ENCODE assay signal across 9 cellular contexts in genomic region chr14:61542848-61543790, GRCh38.
DNase-seq lines count a peak whose midpoint lies in the region; ATAC-seq, FAIRE-seq and TF ChIP-seq lines count a peak whose summit lies in the region.
"Had no signal": no experiment of that assay in that cellular context is flagged by ENCODE, and none has a peak within 500 bp of the region (broad histone marks: within the 10 kb centered on the region; RNA-seq: fewer than 3 reads in every experiment).

No MANE protein-coding gene starts in this region.

- H3K27ac Mint-ChIP-seq in CD8-positive, alpha-beta T cell = peak overlapping the region; percentile 69
- H3K27ac Mint-ChIP-seq in CD14-positive monocyte = peak overlapping the region in 3 of 7 donors; percentile 4 to 33 (median 13)

- no peaks in the 10 kb centered on the region for H3K27me3 ChIP-seq in CD8-positive, alpha-beta T cell (ENCODE audit: insufficient read depth, low read length)
- no peaks in the 10 kb centered on the region for H3K27me3 ChIP-seq in K562 (ENCODE audit: control insufficient read depth in 2 of 2, insufficient read depth in 2 of 2, low read length in 2 of 2)
- no peaks in the 10 kb centered on the region for H3K27me3 ChIP-seq in sigmoid colon
- H3K27me3 ChIP-seq in effector memory CD4-positive, alpha-beta T cell (replicated peaks; ENCODE audit: control insufficient read depth, insufficient read depth, low read length, poor library complexity, severe bottlenecking) = no peaks in the 10 kb centered on the region
- H3K27me3 ChIP-seq: tibial nerve had no signal

- DNase-seq in CD8-positive, alpha-beta T cell = no peak
- DNase-seq in K562 (ENCODE audit: extremely low read depth in 1 of 4, low spot score in 3 of 4) = no peak
- peak; percentile 49 for DNase-seq in islet precursor cell
- DNase-seq in sigmoid colon = no peak
- no peak for DNase-seq in effector memory CD4-positive, alpha-beta T cell
- DNase-seq in NCI-H226 = no peak
- no peak for DNase-seq in H4 (ENCODE audit: low spot score)
- DNase-seq in CD14-positive monocyte (ENCODE audit: low spot score) = no peak

- no peak overlapping the region for H3K4me3 Mint-ChIP-seq in CD8-positive, alpha-beta T cell
- H3K4me3 Mint-ChIP-seq in CD14-positive monocyte = no peak overlapping the region

- no peaks in the 10 kb centered on the region for H3K4me1 ChIP-seq in CD8-positive, alpha-beta T cell (ENCODE audit: insufficient read depth, low read length)
- H3K4me1 ChIP-seq in K562 (replicated peaks in 1 of 2; ENCODE audit: control insufficient read depth in 2 of 2, insufficient read depth in 2 of 2, low read length in 2 of 2) (no peaks in the 10 kb centered on the region), sigmoid colon (peaks cover 0 to 30% (median 27%) of the 10 kb centered on the region in 4 donors)
- no peaks in the 10 kb centered on the region for H3K4me1 ChIP-seq in effector memory CD4-positive, alpha-beta T cell (ENCODE audit: control insufficient read depth, insufficient read depth, low read length, poor library complexity, severe bottlenecking)

- POLR2A ChIA-PET in CD8-positive, alpha-beta T cell (lab: Charles Lee) = no interaction called here
- POLR2A ChIA-PET in K562 (lab: Yijun Ruan, JAX) = interaction anchor here (0.8 kb wide), 1 partner anchor 1373 kb away, joined by 7 read pairs; no protein-coding TSS in a partner anchor

- no peak for FAIRE-seq in K562 (lab: Jason Lieb, UNC)

- H3K79me2 ChIP-seq in K562 (ENCODE audit: control insufficient read depth, insufficient read depth, low read length) = no peaks in the 10 kb centered on the region

- TF ChIP-seq EP300 in K562 (IDR thresholded peaks at IDR 0.05; ENCODE audit: low read length) (no peak), sigmoid colon (IDR thresholded peaks at IDR 0.05) (no peak)

- intact Hi-C loops in CD8-positive, alpha-beta T cell (cut with DNase I, micrococcal nuclease) = loop anchor here in 1 of 2 experiments (5.0 kb wide), 1 partner anchor 294 kb away; no protein-coding TSS in a partner anchor
- intact Hi-C loops in K562 (cut with micrococcal nuclease) = no loop called here
- intact Hi-C loops in sigmoid colon (cut with DNase I) = no loop called here
- intact Hi-C loops in CD14-positive monocyte (cut with micrococcal nuclease) = no loop called here

- H3K4me2 ChIP-seq in K562 (ENCODE audit: insufficient read depth, low read length) = no peak overlapping the region

- no peak overlapping the region for H2AFZ ChIP-seq in K562 (ENCODE audit: low read depth, low read length)

- H3K4me1 Mint-ChIP-seq in CD8-positive, alpha-beta T cell (ENCODE audit: low read depth) = peaks cover 18% of the 10 kb centered on the region
- H3K4me1 Mint-ChIP-seq in CD14-positive monocyte = peaks cover 3% of the 10 kb centered on the region

- no peak for TF ChIP-seq CTCF in CD8-positive, alpha-beta T cell (IDR thresholded peaks at IDR 0.05)
- TF ChIP-seq CTCF in K562 (IDR thresholded peaks at IDR 0.05 in 2 of 3, conservative IDR thresholded peaks at IDR 0.05 in 1 of 3; ENCODE audit: insufficient read depth in 2 of 3, low read depth in 1 of 3, low read length in 3 of 3) (no peak), sigmoid colon (IDR thresholded peaks at IDR 0.05) (no peak), CD14-positive monocyte (IDR thresholded peaks at IDR 0.05) (no peak)

- H4K20me1 ChIP-seq in K562 (replicated peaks; ENCODE audit: control insufficient read depth, insufficient read depth, low read length) = no peaks in the 10 kb centered on the region

- CTCF ChIA-PET in CD8-positive, alpha-beta T cell (lab: Charles Lee) = interaction anchor here (0.7 kb wide), 1 partner anchor 246 kb away, joined by 3 read pairs; no protein-coding TSS in a partner anchor
- CTCF ChIA-PET in K562 (lab: Yijun Ruan, JAX; ENCODE audit: low intra/inter-chr PET ratio) = no interaction called here

- H3K9me3 Mint-ChIP-seq in CD8-positive, alpha-beta T cell = no peaks in the 10 kb centered on the region
- peaks cover 0 to 2% (median 0%) of the 10 kb centered on the region in 7 donors for H3K9me3 Mint-ChIP-seq in CD14-positive monocyte

- WGBS in K562 (ENCODE audit: insufficient coverage, low coverage, missing lambda C conversion rate) = 50% methylated on average over 8 of the region's 8 CpGs
- WGBS in sigmoid colon, 2 donors = 62 to 73% methylated on average over 8 of the region's 8 CpGs

- H3K9me3 ChIP-seq in CD8-positive, alpha-beta T cell (ENCODE audit: low read length) = no peaks in the 10 kb centered on the region
- H3K9me3 ChIP-seq in K562 (replicated peaks; ENCODE audit: control insufficient read depth, insufficient read depth, low read depth, low read length) = no peaks in the 10 kb centered on the region
- no peaks in the 10 kb centered on the region for H3K9me3 ChIP-seq in sigmoid colon
- no peaks in the 10 kb centered on the region for H3K9me3 ChIP-seq in effector memory CD4-positive, alpha-beta T cell (ENCODE audit: control insufficient read depth, low read length)
- H3K9me3 ChIP-seq: tibial nerve had no signal

- peaks cover 97% of the 10 kb centered on the region for H3K36me3 Mint-ChIP-seq in CD8-positive, alpha-beta T cell
- H3K36me3 Mint-ChIP-seq in CD14-positive monocyte = peaks cover 42 to 43% of the 10 kb centered on the region in 2 donors

- H3K9ac ChIP-seq in K562 (ENCODE audit: insufficient read depth in 1 of 2, low read depth in 2 of 2, low read length in 2 of 2) = no peak overlapping the region

- no peak for ATAC-seq in CD8-positive, alpha-beta T cell
- ATAC-seq in K562 = no peak

- no peaks in the 10 kb centered on the region for H3K27me3 Mint-ChIP-seq in CD8-positive, alpha-beta T cell (ENCODE audit: low read depth)
- H3K27me3 Mint-ChIP-seq in CD14-positive monocyte (ENCODE audit: low read depth in 3 of 3) = peaks cover 0 to 4% (median 0%) of the 10 kb centered on the region in 3 donors

- in situ Hi-C loops in K562 (cut with MboI) = no loop called here

- no peak overlapping the region for H3K27ac ChIP-seq in CD8-positive, alpha-beta T cell (ENCODE audit: low read depth, low read length)
- no peak overlapping the region for H3K27ac ChIP-seq in K562 (ENCODE audit: extremely low read depth, low read depth, low read length)
- peak overlapping the region; percentile 48 to 74 (median 66) for H3K27ac ChIP-seq in sigmoid colon
- no peak overlapping the region for H3K27ac ChIP-seq in effector memory CD4-positive, alpha-beta T cell (ENCODE audit: insufficient read depth, low read length, poor library complexity, severe bottlenecking)

- H3K36me3 ChIP-seq in CD8-positive, alpha-beta T cell (ENCODE audit: insufficient read depth, low read length) = peaks cover 56% of the 10 kb centered on the region
- no peaks in the 10 kb centered on the region for H3K36me3 ChIP-seq in K562 (ENCODE audit: control insufficient read depth, insufficient read depth, low read length)
- no peaks in the 10 kb centered on the region for H3K36me3 ChIP-seq in sigmoid colon
- H3K36me3 ChIP-seq in effector memory CD4-positive, alpha-beta T cell (ENCODE audit: control insufficient read depth, insufficient read depth, low read length) = peaks cover 70% of the 10 kb centered on the region
- H3K36me3 ChIP-seq: tibial nerve had no signal

- no peak for TF ChIP-seq RAD21 in K562 (CRISPR knock-in tag; conservative IDR thresholded peaks at IDR 0.05 in 1 of 2, IDR thresholded peaks at IDR 0.05 in 1 of 2)

- no peak for TF ChIP-seq POLR2A in K562 (conservative IDR thresholded peaks at IDR 0.05)
- TF ChIP-seq POLR2A in sigmoid colon (IDR thresholded peaks at IDR 0.05) = no peak

- no peak overlapping the region for H3K4me3 ChIP-seq in CD8-positive, alpha-beta T cell (ENCODE audit: low read depth, low read length)
- H3K4me3 ChIP-seq in K562 (no peak overlapping the region), sigmoid colon (no peak overlapping the region)
- H3K4me3 ChIP-seq in effector memory CD4-positive, alpha-beta T cell (ENCODE audit: insufficient read depth, low read depth, low read length, poor library complexity, severe bottlenecking) = no peak overlapping the region
- H3K4me3 ChIP-seq: tibial nerve had no signal

- no peaks in the 10 kb centered on the region for H3K9me1 ChIP-seq in K562 (ENCODE audit: control insufficient read depth, insufficient read depth, low read length)

- BruUV-seq in K562 (replicated peaks; lab: Mats Ljungman, UMichigan) = no TSS peak

TF ChIP-seq in K562, 482 proteins besides CTCF, POLR2A, EP300 and RAD21:
- TF ChIP-seq, protein P1, sequence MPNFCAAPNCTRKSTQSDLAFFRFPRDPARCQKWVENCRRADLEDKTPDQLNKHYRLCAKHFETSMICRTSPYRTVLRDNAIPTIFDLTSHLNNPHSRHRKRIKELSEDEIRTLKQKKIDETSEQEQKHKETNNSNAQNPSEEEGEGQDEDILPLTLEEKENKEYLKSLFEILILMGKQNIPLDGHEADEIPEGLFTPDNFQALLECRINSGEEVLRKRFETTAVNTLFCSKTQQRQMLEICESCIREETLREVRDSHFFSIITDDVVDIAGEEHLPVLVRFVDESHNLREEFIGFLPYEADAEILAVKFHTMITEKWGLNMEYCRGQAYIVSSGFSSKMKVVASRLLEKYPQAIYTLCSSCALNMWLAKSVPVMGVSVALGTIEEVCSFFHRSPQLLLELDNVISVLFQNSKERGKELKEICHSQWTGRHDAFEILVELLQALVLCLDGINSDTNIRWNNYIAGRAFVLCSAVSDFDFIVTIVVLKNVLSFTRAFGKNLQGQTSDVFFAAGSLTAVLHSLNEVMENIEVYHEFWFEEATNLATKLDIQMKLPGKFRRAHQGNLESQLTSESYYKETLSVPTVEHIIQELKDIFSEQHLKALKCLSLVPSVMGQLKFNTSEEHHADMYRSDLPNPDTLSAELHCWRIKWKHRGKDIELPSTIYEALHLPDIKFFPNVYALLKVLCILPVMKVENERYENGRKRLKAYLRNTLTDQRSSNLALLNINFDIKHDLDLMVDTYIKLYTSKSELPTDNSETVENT (CRISPR knock-in tag; IDR thresholded peaks at IDR 0.05) = no peak
- TF ChIP-seq KDM4B (IDR thresholded peaks at IDR 0.05; ENCODE audit: borderline replicate concordance in 2 of 2, low read depth in 1 of 2) (no peak), ATF1 (CRISPR knock-in tag; IDR thresholded peaks at IDR 0.05) (no peak), ATF1 (tag; IDR thresholded peaks at IDR 0.05) (no peak), OTX1 (CRISPR knock-in tag; IDR thresholded peaks at IDR 0.05) (no peak), HCFC1 (IDR thresholded peaks at IDR 0.05; ENCODE audit: low read depth, low read length) (no peak), RBM25 (IDR thresholded peaks at IDR 0.05; ENCODE audit: low read depth, low read length, severe bottlenecking) (peak; percentile 61), ZNF217 (CRISPR knock-in tag; IDR thresholded peaks at IDR 0.05) (no peak)

Comparison
In these comparisons a context has a peak if more than half of its experiments do, and no peak if none do; other contexts are left out.
1. H3K27ac ChIP-seq: peak in sigmoid colon (4 of 4); none in CD8-positive, alpha-beta T cell (single experiment), K562 (single experiment) and effector memory CD4-positive, alpha-beta T cell (single experiment).